8 cellular contexts compared by ENCODE assay signal in genomic region chr11:45371251-45371749, GRCh38.
DNase-seq lines count a peak whose midpoint lies in the region; ATAC-seq lines count a peak whose summit lies in the region.

No MANE protein-coding gene starts in this region.

- no peaks in the 10 kb centered on the region for H3K36me3 Mint-ChIP-seq in memory B cell

- H3K27me3 Mint-ChIP-seq in memory B cell = peaks cover 26% of the 10 kb centered on the region

- no peaks in the 10 kb centered on the region for H3K9me3 Mint-ChIP-seq in memory B cell

- no peak overlapping the region for H3K4me3 Mint-ChIP-seq in memory B cell

- H3K4me1 Mint-ChIP-seq in memory B cell = peaks cover 18% of the 10 kb centered on the region

- peak; percentile 57 for ATAC-seq in HG03354 (IDR thresholded peaks at IDR 0.05; ENCODE audit: poor library complexity, severe bottlenecking, unreplicated experiment)
- peak; percentile 60 for ATAC-seq in memory B cell (ENCODE audit: low read depth)
- no peak for ATAC-seq in HG03521 (IDR thresholded peaks at IDR 0.05; ENCODE audit: unreplicated experiment)

- H3K27ac Mint-ChIP-seq in memory B cell = no peak overlapping the region

- DNase-seq in DMS 273 treated with DMSO at 0.1 percent for 48 hours (lab: John Stamatoyannopoulos, UW) = peak; percentile 46
- peak; percentile 72 to 90 for DNase-seq in NCI-H524 (lab: John Stamatoyannopoulos, UW)
- DNase-seq in activated CD4-positive, alpha-beta T cell treated with anti-CD3 and anti-CD28 coated beads, Interleukin-2, amount 50 U/mL, for 48 hours = peak; percentile 74 to 79
- peak; percentile 48 for DNase-seq in effector CD4-positive, alpha-beta T cell
- DNase-seq in memory B cell (ENCODE audit: low spot score in 2 of 2) = peak; percentile 45 to 58
- peak; percentile 29 for DNase-seq in stimulated activated CD8-positive, alpha-beta memory T cell treated with anti-CD3 and anti-CD28 coated beads, Interleukin-15, amount 100 ng/mL, for 24 hours (ENCODE audit: low read depth)

Comparison
In these comparisons a context has a peak if more than half of its experiments do, and no peak if none do; other contexts are left out.
1. DNase-seq: peak in every context shown above with its lines; median percentile 81 in NCI-H524; 76 in activated CD4-positive, alpha-beta T cell treated with anti-CD3 and anti-CD28 coated beads, Interleukin-2, amount 50 U/mL, for 48 hours; 52 in memory B cell; 48 in effector CD4-positive, alpha-beta T cell; 46 in DMS 273 treated with DMSO at 0.1 percent for 48 hours; 29 in stimulated activated CD8-positive, alpha-beta memory T cell treated with anti-CD3 and anti-CD28 coated beads, Interleukin-15, amount 100 ng/mL, for 24 hours.